ENCODE assay signal across 8 cellular contexts in the genomic region with DNA sequence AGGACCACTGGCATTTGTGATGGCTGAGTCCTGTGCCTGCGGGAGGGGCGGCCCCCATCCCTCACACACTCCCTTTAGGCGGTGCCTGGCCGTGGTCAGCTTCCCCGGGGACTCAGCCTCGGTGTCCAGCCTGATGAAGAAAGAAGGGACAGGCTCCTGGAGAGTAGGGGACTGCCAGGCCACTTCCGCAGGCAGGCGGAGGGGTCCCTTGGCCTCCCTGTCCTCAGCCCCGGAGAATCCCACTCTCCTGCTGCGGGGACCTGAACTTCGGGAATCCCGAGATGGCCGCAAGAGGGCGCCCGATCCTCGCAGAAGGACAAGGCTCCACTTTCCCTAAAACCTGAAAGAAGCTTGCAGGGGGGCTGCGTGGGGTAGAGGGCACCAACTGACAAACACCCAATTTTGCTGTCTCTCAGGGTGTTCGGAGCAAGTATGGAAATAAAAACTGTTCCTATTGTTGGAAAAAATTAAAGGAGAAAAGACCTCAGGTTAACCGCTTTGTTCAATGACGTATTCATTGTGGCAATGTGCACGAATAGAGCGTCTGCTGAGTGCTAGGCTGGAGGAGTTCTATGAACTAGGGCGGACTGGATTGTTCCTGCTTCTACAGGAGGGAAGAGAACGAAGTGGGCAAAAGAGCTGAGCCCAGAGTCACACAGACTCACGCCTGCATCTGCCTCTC.
DNase-seq lines count a peak whose midpoint lies in the region; ATAC-seq and TF ChIP-seq lines count a peak whose summit lies in the region.

No MANE protein-coding gene starts in this region.

- no peaks in the 10 kb centered on the region for H3K79me2 ChIP-seq in smooth muscle cell (ENCODE audit: low read depth)

- TF ChIP-seq CTCF in smooth muscle cell (IDR thresholded peaks at IDR 0.05; ENCODE audit: borderline replicate concordance, insufficient read depth, poor library complexity, severe bottlenecking) = peak; percentile 85

- peaks cover 0 to 7% (median 0%) of the 10 kb centered on the region in 11 experiments; a peak in 2 of 22 replicates for H4K20me1 ChIP-seq in BLaER1 treated with 17β-estradiol and CSF1 and Interleukin-3, amounts not matched to agents 10 nM and 100 nM
- no peaks in the 10 kb centered on the region for H4K20me1 ChIP-seq in smooth muscle cell (ENCODE audit: low read depth)

- no peak for ATAC-seq in HG03095 (IDR thresholded peaks at IDR 0.05; ENCODE audit: unreplicated experiment)
- ATAC-seq in GM19023 (IDR thresholded peaks at IDR 0.05; ENCODE audit: unreplicated experiment) = no peak

- peaks cover 0 to 9% (median 0%) of the 10 kb centered on the region in 11 experiments; a peak in 2 of 22 replicates for H3K27me3 ChIP-seq in BLaER1 treated with 17β-estradiol and CSF1 and Interleukin-3, amounts not matched to agents 10 nM and 100 nM
- H3K27me3 ChIP-seq in H7 (ENCODE audit: control insufficient read depth, insufficient read depth, low read length) = no peaks in the 10 kb centered on the region
- H3K27me3 ChIP-seq in SJSA1 (replicated peaks) = no peaks in the 10 kb centered on the region
- H3K27me3 ChIP-seq in smooth muscle cell (ENCODE audit: low read depth) = peaks cover 29% of the 10 kb centered on the region

- no peaks in the 10 kb centered on the region for H3F3A ChIP-seq in smooth muscle cell (ENCODE audit: low read depth)

- WGBS in smooth muscle cell (ENCODE audit: low lambda C conversion rate) = 30% methylated on average over 25 of the region's 25 CpGs

- peak overlapping the region in 2 of 10 experiments; percentile 12 to 35; a peak in 3 of 20 replicates for H3K4me3 ChIP-seq in BLaER1 treated with 17β-estradiol and CSF1 and Interleukin-3, amounts not matched to agents 10 nM and 100 nM
- H3K4me3 ChIP-seq in H7 (ENCODE audit: insufficient read depth, low read depth, low read length) (peak overlapping the region; percentile 6; the same call in 1 of the 2 replicates), SJSA1 (no peak overlapping the region), smooth muscle cell (no peak overlapping the region)

- no peak overlapping the region for H2AFZ ChIP-seq in smooth muscle cell (ENCODE audit: low read depth)

- H3K9ac ChIP-seq in BLaER1 treated with 17β-estradiol and CSF1 and Interleukin-3, amounts not matched to agents 10 nM and 100 nM = 0 out of 22 replicates have a peak overlapping the region, but pooled peaks of 1 of the 11 experiments have one; percentile 16
- H3K9ac ChIP-seq in smooth muscle cell (ENCODE audit: low read depth) = no peak overlapping the region

- H3K9me3 ChIP-seq in BLaER1 treated with 17β-estradiol and CSF1 and Interleukin-3, amounts not matched to agents 10 nM and 100 nM (replicated peaks in 1 of 11) = no peaks in the 10 kb centered on the region
- H3K9me3 ChIP-seq in SJSA1 (replicated peaks) (no peaks in the 10 kb centered on the region), smooth muscle cell (replicated peaks; ENCODE audit: low read depth) (no peaks in the 10 kb centered on the region)

- no peaks in the 10 kb centered on the region for H3K36me3 ChIP-seq in BLaER1 treated with 17β-estradiol and CSF1 and Interleukin-3, amounts not matched to agents 10 nM and 100 nM
- H3K36me3 ChIP-seq in H7 (replicated peaks; ENCODE audit: control insufficient read depth, insufficient read depth, low read length) (no peaks in the 10 kb centered on the region), SJSA1 (no peaks in the 10 kb centered on the region), smooth muscle cell (ENCODE audit: low read depth) (no peaks in the 10 kb centered on the region)

- H3K4me1 ChIP-seq in BLaER1 treated with 17β-estradiol and CSF1 and Interleukin-3, amounts not matched to agents 10 nM and 100 nM = peaks cover 0 to 12% (median 7%) of the 10 kb centered on the region in 10 experiments; a peak in 11 of 20 replicates
- H3K4me1 ChIP-seq in SJSA1 (replicated peaks) (peaks cover 22% of the 10 kb centered on the region), smooth muscle cell (ENCODE audit: low read depth) (no peaks in the 10 kb centered on the region)

- DNase-seq in H7 (peak; percentile 90), SJSA1 (ENCODE audit: low read depth in 1 of 2, low spot score in 2 of 2) (peak; percentile 52 to 74), amygdala (lab: John Stamatoyannopoulos, UW) (peak in 32 of 56 donors; percentile 14 to 84 (median 42)), hypothalamus (lab: John Stamatoyannopoulos, UW) (peak in 39 of 51 donors; percentile 9 to 76 (median 45)), smooth muscle cell (lab: John Stamatoyannopoulos, UW; ENCODE audit: unreplicated experiment) (peak; percentile 20)

- peak overlapping the region; percentile 38 to 91 (median 63) for H3K4me2 ChIP-seq in BLaER1 treated with 17β-estradiol and CSF1 and Interleukin-3, amounts not matched to agents 10 nM and 100 nM
- peak overlapping the region; percentile 59 for H3K4me2 ChIP-seq in smooth muscle cell

- H3K27ac ChIP-seq in BLaER1 treated with 17β-estradiol and CSF1 and Interleukin-3, amounts not matched to agents 10 nM and 100 nM = no peak overlapping the region
- H3K27ac ChIP-seq in SJSA1 (no peak overlapping the region), smooth muscle cell (ENCODE audit: low read depth) (no peak overlapping the region)

Comparison
In these comparisons a context has a peak if more than half of its experiments do, and no peak if none do; other contexts are left out.
1. DNase-seq: peak in every context shown above with its lines; median percentile 90 in H7; 63 in SJSA1; 45 in hypothalamus; 42 in amygdala; 20 in smooth muscle cell.